In genomic region chr2:241430178-241430577, GRCh38 we compare ENCODE assay signal across 6 cellular contexts.
"Had no signal": no experiment of that assay in that cellular context is flagged by ENCODE, and none has a peak within 500 bp of the region (broad histone marks: within the 10 kb centered on the region; RNA-seq: fewer than 3 reads in every experiment).

No MANE protein-coding gene starts in this region.

- H3K4me3 Mint-ChIP-seq: IgD-negative memory B cell had no signal

- FAIRE-seq: HTR-8/SVneo, K562 had no signal

- DNase-seq: IMR-90, KBM-7 had no signal

- H3K4me3 ChIP-seq: K562 had no signal

- H3K27ac Mint-ChIP-seq: IgD-negative memory B cell had no signal

- H3K4me1 Mint-ChIP-seq: IgD-negative memory B cell had no signal

- H3K9me3 Mint-ChIP-seq: IgD-negative memory B cell had no signal

- H3K27ac ChIP-seq: HL-60 had no signal

- ATAC-seq: K562 had no signal

- H3K27me3 Mint-ChIP-seq: IgD-negative memory B cell had no signal
